20 cellular contexts compared by ENCODE assay signal in genomic region chrX:118510076-118510475, GRCh38. TPM values are rescaled to one million over a fixed set of nuclear protein-coding genes. Genes with fewer than 3 reads are reported as not detected.
DNase-seq lines count a peak whose midpoint lies in the region; ATAC-seq and TF ChIP-seq lines count a peak whose summit lies in the region.
"Had no signal": no experiment of that assay in that cellular context is flagged by ENCODE, and none has a peak within 500 bp of the region (broad histone marks: within the 10 kb centered on the region; RNA-seq: fewer than 3 reads in every experiment).

No MANE protein-coding gene starts in this region.

- H3K27me3 ChIP-seq in testis = no peaks in the 10 kb centered on the region
- H3K27me3 ChIP-seq: ascending aorta, spleen had no signal

- peaks cover 7% of the 10 kb centered on the region for H3K36me3 Mint-ChIP-seq in activated naive CD4-positive, alpha-beta T cell treated with anti-CD3 and anti-CD28 coated beads, Interleukin-2, amount 50 U/mL, for 24 hours
- peaks cover 21 to 36% of the 10 kb centered on the region in 2 donors for H3K36me3 Mint-ChIP-seq in activated naive CD4-positive, alpha-beta T cell treated with anti-CD3 and anti-CD28 coated beads, Interleukin-2, amount 50 U/mL, for 72 hours
- H3K36me3 Mint-ChIP-seq: type B pancreatic cell had no signal

- no peak overlapping the region for H3K4me3 Mint-ChIP-seq in activated naive CD4-positive, alpha-beta T cell treated with anti-CD3 and anti-CD28 coated beads, Interleukin-2, amount 50 U/mL, for 24 hours
- H3K4me3 Mint-ChIP-seq: endodermal cell, GM23338, type B pancreatic cell had no signal

- 83 to 100% methylated on average over 3 to 5 of the region's 5 CpGs for WGBS in testis, 2 donors

- no peak overlapping the region for H3K4me3 ChIP-seq in testis
- H3K4me3 ChIP-seq: ascending aorta, GM23338, spleen had no signal

- no peaks in the 10 kb centered on the region for H3K27me3 Mint-ChIP-seq in activated naive CD4-positive, alpha-beta T cell treated with anti-CD3 and anti-CD28 coated beads, Interleukin-2, amount 50 U/mL, for 24 hours
- H3K27me3 Mint-ChIP-seq: type B pancreatic cell had no signal

- H3K4me1 ChIP-seq in testis = no peaks in the 10 kb centered on the region

- ATAC-seq in activated naive CD4-positive, alpha-beta T cell treated with anti-CD3 and anti-CD28 coated beads, Interleukin-2, amount 50 U/mL, for 72 hours = no peak
- no peak for ATAC-seq in left cardiac atrium
- no peak for ATAC-seq in HG03354 (IDR thresholded peaks at IDR 0.05; ENCODE audit: poor library complexity, severe bottlenecking, unreplicated experiment)
- no peak for ATAC-seq in SK-N-SH treated with all-trans-retinoic acid at 6 μM for 48 hours
- ATAC-seq: activated CD4-positive, CD25-positive, alpha-beta regulatory T cell treated with anti-CD3 and anti-CD28 coated beads, Interleukin-2, amount 50 U/mL, for 24 hours; GM23338 had no signal

- H3K9me3 Mint-ChIP-seq in activated naive CD4-positive, alpha-beta T cell treated with anti-CD3 and anti-CD28 coated beads, Interleukin-2, amount 50 U/mL, for 24 hours = no peaks in the 10 kb centered on the region
- no peaks in the 10 kb centered on the region for H3K9me3 Mint-ChIP-seq in activated naive CD4-positive, alpha-beta T cell treated with anti-CD3 and anti-CD28 coated beads, Interleukin-2, amount 50 U/mL, for 72 hours

- H3K27ac ChIP-seq in testis = no peak overlapping the region

- TF ChIP-seq POLR2A in testis (IDR thresholded peaks at IDR 0.05) = no peak

- intact Hi-C loops in left cardiac atrium (cut with DNase I) = no loop called here
- intact Hi-C loops in testis (cut with DNase I; ENCODE audit: low total_unique reads) = no loop called here

- H3K4me1 Mint-ChIP-seq in activated naive CD4-positive, alpha-beta T cell treated with anti-CD3 and anti-CD28 coated beads, Interleukin-2, amount 50 U/mL, for 24 hours = peaks cover 88% of the 10 kb centered on the region
- H3K4me1 Mint-ChIP-seq: endodermal cell, GM23338 had no signal

- POLR2A ChIA-PET in HEK293T (lab: Yijun Ruan, JAX) = no interaction called here

- TF ChIP-seq CTCF in testis (IDR thresholded peaks at IDR 0.05) = no peak

- no peak for DNase-seq in activated naive CD4-positive, alpha-beta T cell treated with anti-CD3 and anti-CD28 coated beads, Interleukin-2, amount 50 U/mL, for 72 hours (ENCODE audit: low spot score in 2 of 2)
- DNase-seq in MV-4-11 (lab: John Stamatoyannopoulos, UW) (peak; percentile 50), left cardiac atrium (peak; percentile 45), testis (peak; percentile 19), HEK293T (ENCODE audit: extremely low spot score) (no peak)
- DNase-seq: cerebellar nuclear complex, endodermal cell, KG1, NCI-H1105, NCI-H2081 treated with DMSO at 0.1 percent for 48 hours, SHP77, spleen, T-helper 2 cell had no signal

- CTCF ChIA-PET in HEK293T (lab: Yijun Ruan, JAX) = no interaction called here

- no peaks in the 10 kb centered on the region for H3K36me3 ChIP-seq in testis (ENCODE audit: low read depth, missing control alignments)
- H3K36me3 ChIP-seq: ascending aorta had no signal

- H3K27ac Mint-ChIP-seq in activated naive CD4-positive, alpha-beta T cell treated with anti-CD3 and anti-CD28 coated beads, Interleukin-2, amount 50 U/mL, for 24 hours = peak overlapping the region; percentile 84
- peak overlapping the region in 1 of 2 donors; percentile 62 for H3K27ac Mint-ChIP-seq in activated naive CD4-positive, alpha-beta T cell treated with anti-CD3 and anti-CD28 coated beads, Interleukin-2, amount 50 U/mL, for 72 hours
- H3K27ac Mint-ChIP-seq: endodermal cell, GM23338, type B pancreatic cell had no signal

- H3K9me3 ChIP-seq in testis = no peaks in the 10 kb centered on the region

TF ChIP-seq in SK-N-SH treated with all-trans-retinoic acid at 6 μM for 48 hours, 23 proteins besides CTCF, POLR2A, EP300 and RAD21 (continues in another document):
- TF ChIP-seq TSHZ2 (CRISPR knock-in tag; IDR thresholded peaks at IDR 0.05) (no peak), OSR1 (CRISPR knock-in tag; IDR thresholded peaks at IDR 0.05) (no peak), ZFP3 (CRISPR knock-in tag; IDR thresholded peaks at IDR 0.05) (no peak), ZNF8 (CRISPR knock-in tag; IDR thresholded peaks at IDR 0.05) (no peak), ARNTL (CRISPR knock-in tag; IDR thresholded peaks at IDR 0.05; ENCODE audit: borderline replicate concordance, low read depth) (no peak), TOX (CRISPR knock-in tag; IDR thresholded peaks at IDR 0.05; ENCODE audit: borderline replicate concordance) (no peak), ZNF70 (CRISPR knock-in tag; IDR thresholded peaks at IDR 0.05) (no peak)

TF ChIP-seq in HEK293T, 16 proteins besides CTCF, POLR2A, EP300 and RAD21:
- TF ChIP-seq SP1 (IDR thresholded peaks at IDR 0.05) (no peak), FOXA1 (IDR thresholded peaks at IDR 0.05) (no peak), BHLHE40 (IDR thresholded peaks at IDR 0.05; ENCODE audit: borderline replicate concordance) (no peak), PKNOX1 (IDR thresholded peaks at IDR 0.05) (no peak), ELF4 (IDR thresholded peaks at IDR 0.05) (no peak), NFRKB (IDR thresholded peaks at IDR 0.05) (no peak), HDGF (IDR thresholded peaks at IDR 0.05; ENCODE audit: borderline replicate concordance) (no peak), ARNT (IDR thresholded peaks at IDR 0.05) (no peak), LEF1 (IDR thresholded peaks at IDR 0.05; ENCODE audit: borderline replicate concordance) (no peak), ZNF384 (IDR thresholded peaks at IDR 0.05) (no peak), CTBP1 (IDR thresholded peaks at IDR 0.05; ENCODE audit: borderline replicate concordance) (no peak), TARDBP (IDR thresholded peaks at IDR 0.05) (no peak), L3MBTL2 (conservative IDR thresholded peaks at IDR 0.05) (no peak), FOXM1 (IDR thresholded peaks at IDR 0.05; ENCODE audit: borderline replicate concordance) (no peak)
TF ChIP-seq in HEK293T: peak in this region for 0.

RNA-seq across cellular contexts. Expression of gene DOCK11, which starts 14.5 kb away (rescaled TPM):
- 10 to 100 TPM; 41.6 to 44.9 TPM for total RNA-seq in activated naive CD4-positive, alpha-beta T cell treated with anti-CD3 and anti-CD28 coated beads, Interleukin-2, amount 50 U/mL, for 72 hours
- 10 to 100 TPM; 15.8 to 22.1 TPM for total RNA-seq in left cardiac atrium
- total RNA-seq in testis = 1 to 10 TPM; 4.3 to 5.9 TPM
- 5.8 TPM for polyA plus RNA-seq in testis (ENCODE audit: insufficient read depth, low read depth, low replicate concordance)

Comparison
In these comparisons a context has a peak if more than half of its experiments do, and no peak if none do; other contexts are left out.
1. DNase-seq: peak in MV-4-11 (single experiment), left cardiac atrium (single experiment) and testis (single experiment); none in activated naive CD4-positive, alpha-beta T cell treated with anti-CD3 and anti-CD28 coated beads, Interleukin-2, amount 50 U/mL, for 72 hours (0 of 2) and HEK293T (single experiment).